In the genomic region with DNA sequence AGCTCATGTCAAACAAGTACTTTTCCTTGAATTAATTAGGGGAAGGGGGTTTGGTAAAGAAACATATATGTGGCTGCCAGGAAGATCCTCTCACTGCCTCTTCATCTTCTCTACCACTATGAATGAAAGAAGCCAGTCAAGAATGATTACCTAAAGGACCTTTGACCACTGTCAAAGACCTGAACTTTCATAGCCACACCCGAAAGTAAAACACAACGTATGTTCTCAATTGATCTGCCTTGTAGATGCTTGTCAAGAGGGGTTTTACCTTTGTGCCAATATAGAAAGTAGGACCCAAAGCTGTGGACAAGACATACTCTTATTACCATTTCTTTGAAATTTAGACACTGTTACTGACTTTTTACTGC, we compare ENCODE assay signal across 11 cellular contexts.
DNase-seq lines count a peak whose midpoint lies in the region; ATAC-seq and TF ChIP-seq lines count a peak whose summit lies in the region.
"Had no signal": no experiment of that assay in that cellular context is flagged by ENCODE, and none has a peak within 500 bp of the region (broad histone marks: within the 10 kb centered on the region; RNA-seq: fewer than 3 reads in every experiment).

No MANE protein-coding gene starts in this region.

- no peak overlapping the region for H3K4me3 ChIP-seq in GM23338
- H3K4me3 ChIP-seq: SK-N-MC, stomach had no signal

- no peaks in the 10 kb centered on the region for H3K36me3 ChIP-seq in GM23338 (ENCODE audit: insufficient read depth)
- H3K36me3 ChIP-seq: stomach had no signal

- H3F3A ChIP-seq in GM23338 (replicated peaks; ENCODE audit: low read depth), result no peaks in the 10 kb centered on the region

- H3K27me3 ChIP-seq in GM23338 (ENCODE audit: insufficient read depth), result no peaks in the 10 kb centered on the region
- H3K27me3 ChIP-seq: stomach had no signal

- peak overlapping the region; percentile 41 for H3K4me3 Mint-ChIP-seq in activated T-cell treated with anti-CD3 and anti-CD28 coated beads, Interleukin-2, amount 50 U/mL, for 24 hours
- H3K4me3 Mint-ChIP-seq in GM23338, result no peak overlapping the region
- H3K4me3 Mint-ChIP-seq in stimulated activated naive B cell treated with anti-CD40 and anti-IgM and Interleukin-4, amounts not matched to agents 10 μg/mL and 1 μg/mL and 100 μg/mL, for 72 hours, result no peak overlapping the region

- H3K36me3 Mint-ChIP-seq in activated T-cell treated with anti-CD3 and anti-CD28 coated beads, Interleukin-2, amount 50 U/mL, for 24 hours (ENCODE audit: low read depth), result no peaks in the 10 kb centered on the region
- no peaks in the 10 kb centered on the region for H3K36me3 Mint-ChIP-seq in GM23338 (ENCODE audit: low read depth)
- H3K36me3 Mint-ChIP-seq in stimulated activated naive B cell treated with anti-CD40 and anti-IgM and Interleukin-4, amounts not matched to agents 10 μg/mL and 1 μg/mL and 100 μg/mL, for 72 hours, result no peaks in the 10 kb centered on the region

- no peaks in the 10 kb centered on the region for H4K20me1 ChIP-seq in GM23338 (replicated peaks; ENCODE audit: insufficient read depth)

- H3K27ac ChIP-seq in GM23338 (ENCODE audit: low read depth), result no peak overlapping the region
- H3K27ac ChIP-seq: SK-N-MC had no signal

- ATAC-seq in GM23338 (no peak), HG03460 (IDR thresholded peaks at IDR 0.05; ENCODE audit: unreplicated experiment) (peak; percentile 85)
- peak; percentile 53 to 58 for ATAC-seq in stimulated activated naive B cell treated with anti-CD40 and anti-IgM and Interleukin-4, amounts not matched to agents 10 μg/mL and 1 μg/mL and 100 μg/mL, for 72 hours (replicated peaks)

- DNase-seq in activated T-cell treated with anti-CD3 and anti-CD28 coated beads, Interleukin-2, amount 50 U/mL, for 24 hours, result no peak
- no peak for DNase-seq in activated T-cell treated with anti-CD3 and anti-CD28 coated beads, Interleukin-2, amount 50 U/mL, for 1 hour
- DNase-seq in GM23338 (ENCODE audit: low spot score) (no peak), NCI-H1417 (lab: John Stamatoyannopoulos, UW) (no peak), NCI-H2107 treated with DMSO at 0.1 percent for 48 hours (lab: John Stamatoyannopoulos, UW; ENCODE audit: unreplicated experiment) (no peak), CD1c-positive myeloid dendritic cell (ENCODE audit: extremely low spot score) (no peak)
- DNase-seq in stimulated activated naive B cell treated with anti-CD40 and anti-IgM and Interleukin-4, amounts not matched to agents 10 μg/mL and 1 μg/mL and 100 μg/mL, for 72 hours, result no peak
- DNase-seq: NCI-H1105 treated with DMSO at 0.1 percent for 48 hours, stomach had no signal

- 0 out of 2 replicates have a peak overlapping the region, but pooled peaks have one; percentile 19 for H2AFZ ChIP-seq in GM23338

- H3K4me1 Mint-ChIP-seq in activated T-cell treated with anti-CD3 and anti-CD28 coated beads, Interleukin-2, amount 50 U/mL, for 24 hours (ENCODE audit: low read depth), result peaks cover 52% of the 10 kb centered on the region
- H3K4me1 Mint-ChIP-seq in GM23338, result peaks cover 9% of the 10 kb centered on the region
- H3K4me1 Mint-ChIP-seq in stimulated activated naive B cell treated with anti-CD40 and anti-IgM and Interleukin-4, amounts not matched to agents 10 μg/mL and 1 μg/mL and 100 μg/mL, for 72 hours, result peaks cover 17 to 48% of the 10 kb centered on the region in 2 donors

- H3K9me2 ChIP-seq in GM23338 (ENCODE audit: insufficient read depth), result no peaks in the 10 kb centered on the region

- H3K79me2 ChIP-seq in GM23338 (replicated peaks; ENCODE audit: insufficient read depth), result no peaks in the 10 kb centered on the region

- H3K27ac Mint-ChIP-seq in activated T-cell treated with anti-CD3 and anti-CD28 coated beads, Interleukin-2, amount 50 U/mL, for 24 hours, result peak overlapping the region; percentile 85
- H3K27ac Mint-ChIP-seq in GM23338, result no peak overlapping the region
- H3K27ac Mint-ChIP-seq in stimulated activated naive B cell treated with anti-CD40 and anti-IgM and Interleukin-4, amounts not matched to agents 10 μg/mL and 1 μg/mL and 100 μg/mL, for 72 hours, result peak overlapping the region; percentile 76

- 0 out of 2 replicates have a peak, but pooled peaks cover 8% of the 10 kb centered on the region for H3K4me1 ChIP-seq in GM23338 (ENCODE audit: insufficient read depth)
- H3K4me1 ChIP-seq: stomach had no signal

- peaks cover 3% of the 10 kb centered on the region for H3K9me3 Mint-ChIP-seq in activated T-cell treated with anti-CD3 and anti-CD28 coated beads, Interleukin-2, amount 50 U/mL, for 24 hours
- no peaks in the 10 kb centered on the region for H3K9me3 Mint-ChIP-seq in GM23338
- no peaks in the 10 kb centered on the region for H3K9me3 Mint-ChIP-seq in stimulated activated naive B cell treated with anti-CD40 and anti-IgM and Interleukin-4, amounts not matched to agents 10 μg/mL and 1 μg/mL and 100 μg/mL, for 72 hours

- H3K27me3 Mint-ChIP-seq in activated T-cell treated with anti-CD3 and anti-CD28 coated beads, Interleukin-2, amount 50 U/mL, for 24 hours, result no peaks in the 10 kb centered on the region
- peaks cover 7% of the 10 kb centered on the region for H3K27me3 Mint-ChIP-seq in GM23338 (ENCODE audit: insufficient read depth, low read depth, poor library complexity)
- H3K27me3 Mint-ChIP-seq in stimulated activated naive B cell treated with anti-CD40 and anti-IgM and Interleukin-4, amounts not matched to agents 10 μg/mL and 1 μg/mL and 100 μg/mL, for 72 hours, result no peaks in the 10 kb centered on the region

- no peak overlapping the region for H3K4me2 ChIP-seq in GM23338

- no peak for TF ChIP-seq CTCF in GM23338 (conservative IDR thresholded peaks at IDR 0.05; ENCODE audit: low read depth in 2 of 2)

TF ChIP-seq in GM23338, 12 proteins besides CTCF, POLR2A, EP300 and RAD21 (continues in another document):
- TF ChIP-seq JUNB (IDR thresholded peaks at IDR 0.05; ENCODE audit: unreplicated experiment) (no peak), CREB1 (CRISPR knock-in tag; IDR thresholded peaks at IDR 0.05; ENCODE audit: low read depth) (no peak), ZNF114 (CRISPR knock-in tag; IDR thresholded peaks at IDR 0.05) (no peak), POLR2AphosphoS5 (IDR thresholded peaks at IDR 0.05; ENCODE audit: low read depth) (no peak), STAT1 (IDR thresholded peaks at IDR 0.05; ENCODE audit: unreplicated experiment) (no peak), EZH2 (IDR thresholded peaks at IDR 0.05; ENCODE audit: low read depth, unreplicated experiment) (no peak)
- TF ChIP-seq, protein P1, sequence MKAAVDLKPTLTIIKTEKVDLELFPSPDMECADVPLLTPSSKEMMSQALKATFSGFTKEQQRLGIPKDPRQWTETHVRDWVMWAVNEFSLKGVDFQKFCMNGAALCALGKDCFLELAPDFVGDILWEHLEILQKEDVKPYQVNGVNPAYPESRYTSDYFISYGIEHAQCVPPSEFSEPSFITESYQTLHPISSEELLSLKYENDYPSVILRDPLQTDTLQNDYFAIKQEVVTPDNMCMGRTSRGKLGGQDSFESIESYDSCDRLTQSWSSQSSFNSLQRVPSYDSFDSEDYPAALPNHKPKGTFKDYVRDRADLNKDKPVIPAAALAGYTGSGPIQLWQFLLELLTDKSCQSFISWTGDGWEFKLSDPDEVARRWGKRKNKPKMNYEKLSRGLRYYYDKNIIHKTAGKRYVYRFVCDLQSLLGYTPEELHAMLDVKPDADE (IDR thresholded peaks at IDR 0.05), result no peak
- TF ChIP-seq, protein P2, sequence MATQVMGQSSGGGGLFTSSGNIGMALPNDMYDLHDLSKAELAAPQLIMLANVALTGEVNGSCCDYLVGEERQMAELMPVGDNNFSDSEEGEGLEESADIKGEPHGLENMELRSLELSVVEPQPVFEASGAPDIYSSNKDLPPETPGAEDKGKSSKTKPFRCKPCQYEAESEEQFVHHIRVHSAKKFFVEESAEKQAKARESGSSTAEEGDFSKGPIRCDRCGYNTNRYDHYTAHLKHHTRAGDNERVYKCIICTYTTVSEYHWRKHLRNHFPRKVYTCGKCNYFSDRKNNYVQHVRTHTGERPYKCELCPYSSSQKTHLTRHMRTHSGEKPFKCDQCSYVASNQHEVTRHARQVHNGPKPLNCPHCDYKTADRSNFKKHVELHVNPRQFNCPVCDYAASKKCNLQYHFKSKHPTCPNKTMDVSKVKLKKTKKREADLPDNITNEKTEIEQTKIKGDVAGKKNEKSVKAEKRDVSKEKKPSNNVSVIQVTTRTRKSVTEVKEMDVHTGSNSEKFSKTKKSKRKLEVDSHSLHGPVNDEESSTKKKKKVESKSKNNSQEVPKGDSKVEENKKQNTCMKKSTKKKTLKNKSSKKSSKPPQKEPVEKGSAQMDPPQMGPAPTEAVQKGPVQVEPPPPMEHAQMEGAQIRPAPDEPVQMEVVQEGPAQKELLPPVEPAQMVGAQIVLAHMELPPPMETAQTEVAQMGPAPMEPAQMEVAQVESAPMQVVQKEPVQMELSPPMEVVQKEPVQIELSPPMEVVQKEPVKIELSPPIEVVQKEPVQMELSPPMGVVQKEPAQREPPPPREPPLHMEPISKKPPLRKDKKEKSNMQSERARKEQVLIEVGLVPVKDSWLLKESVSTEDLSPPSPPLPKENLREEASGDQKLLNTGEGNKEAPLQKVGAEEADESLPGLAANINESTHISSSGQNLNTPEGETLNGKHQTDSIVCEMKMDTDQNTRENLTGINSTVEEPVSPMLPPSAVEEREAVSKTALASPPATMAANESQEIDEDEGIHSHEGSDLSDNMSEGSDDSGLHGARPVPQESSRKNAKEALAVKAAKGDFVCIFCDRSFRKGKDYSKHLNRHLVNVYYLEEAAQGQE (IDR thresholded peaks at IDR 0.05; ENCODE audit: unreplicated experiment), result no peak
